In genomic region chr20:63785646-63786255, GRCh38 we compare ENCODE assay signal across 13 cellular contexts.
DNase-seq lines count a peak whose midpoint lies in the region; ATAC-seq and TF ChIP-seq lines count a peak whose summit lies in the region.
"Had no signal": no experiment of that assay in that cellular context is flagged by ENCODE, and none has a peak within 500 bp of the region (broad histone marks: within the 10 kb centered on the region; RNA-seq: fewer than 3 reads in every experiment).

No MANE protein-coding gene starts in this region.

- H3K4me1 Mint-ChIP-seq in nephron progenitor cell = peaks cover 13% of the 10 kb centered on the region

- H3K36me3 Mint-ChIP-seq in nephron progenitor cell (ENCODE audit: low read depth) = peaks cover 27% of the 10 kb centered on the region
- H3K36me3 Mint-ChIP-seq: activated naive CD8-positive, alpha-beta T cell; T-cell had no signal

- H3K9me3 Mint-ChIP-seq in nephron progenitor cell = no peaks in the 10 kb centered on the region
- H3K9me3 Mint-ChIP-seq: T-cell had no signal

- ATAC-seq in HG03432 (IDR thresholded peaks at IDR 0.05; ENCODE audit: unreplicated experiment) (no peak), GM18867 (IDR thresholded peaks at IDR 0.05; ENCODE audit: unreplicated experiment) (no peak)

- no peak for TF ChIP-seq CTCF in nephron progenitor cell (IDR thresholded peaks at IDR 0.05)

- H3K27me3 Mint-ChIP-seq in nephron progenitor cell (ENCODE audit: low read depth, poor library complexity) = peaks cover 8% of the 10 kb centered on the region
- H3K27me3 Mint-ChIP-seq: activated CD4-positive, alpha-beta T cell treated with anti-CD3 and anti-CD28 coated beads for 36 hours; activated naive CD8-positive, alpha-beta T cell had no signal

- DNase-seq in NCI-H2171 treated with DMSO at 0.1 percent for 48 hours (lab: John Stamatoyannopoulos, UW) (peak; percentile 42), NCI-H2171 (lab: John Stamatoyannopoulos, UW) (no peak), NCI-H146 treated with DMSO at 0.1 percent for 48 hours (lab: John Stamatoyannopoulos, UW; ENCODE audit: unreplicated experiment) (peak; percentile 38), nephron progenitor cell (no peak), NCI-H1048 (lab: John Stamatoyannopoulos, UW) (no peak)
- DNase-seq: MV-4-11, SIG-M5 had no signal

- H3K4me3 Mint-ChIP-seq in nephron progenitor cell = no peak overlapping the region
- H3K4me3 Mint-ChIP-seq: activated CD4-positive, alpha-beta T cell treated with anti-CD3 and anti-CD28 coated beads for 36 hours; activated naive CD8-positive, alpha-beta T cell; T-cell had no signal

- peak overlapping the region; percentile 75 for H3K27ac ChIP-seq in cingulate gyrus (ENCODE audit: low read depth, low read length)

- peak overlapping the region; percentile 51 for H3K27ac Mint-ChIP-seq in nephron progenitor cell
- H3K27ac Mint-ChIP-seq: activated CD4-positive, alpha-beta T cell treated with anti-CD3 and anti-CD28 coated beads for 36 hours; activated naive CD8-positive, alpha-beta T cell had no signal

Comparison
In these comparisons a context has a peak if more than half of its experiments do, and no peak if none do; other contexts are left out.
1. DNase-seq: peak in NCI-H2171 treated with DMSO at 0.1 percent for 48 hours (single experiment) and NCI-H146 treated with DMSO at 0.1 percent for 48 hours (single experiment); none in NCI-H2171 (single experiment), nephron progenitor cell (single experiment) and NCI-H1048 (single experiment).